14 cellular contexts compared by ENCODE assay signal in genomic region chr3:188003188-188004171, GRCh38.
A peak's percentile ranks its signal among the peaks of the same experiment; 100 is the strongest.
DNase-seq lines count a peak whose midpoint lies in the region; ATAC-seq and TF ChIP-seq lines count a peak whose summit lies in the region.
"Had no signal": no experiment of that assay in that cellular context is flagged by ENCODE, and none has a peak within 500 bp of the region (broad histone marks: within the 10 kb centered on the region; RNA-seq: fewer than 3 reads in every experiment).

No MANE protein-coding gene starts in this region.

- H2BK15ac ChIP-seq in mesendoderm (replicated peaks; ENCODE audit: low read depth) = peak overlapping the region; percentile 39

- H3K27ac Mint-ChIP-seq in CD8-positive, alpha-beta memory T cell = peak overlapping the region in 5 of 8 donors; percentile 3 to 69 (median 57)
- H3K27ac Mint-ChIP-seq: activated T-cell treated with anti-CD3 and anti-CD28 coated beads, Interleukin-2, amount 50 U/mL, for 72 hours; stimulated activated naive CD8-positive, alpha-beta T cell treated with anti-CD3 and anti-CD28 coated beads, Interleukin-15, amount 100 ng/mL, for 72 hours had no signal

- no peak overlapping the region for H3K4ac ChIP-seq in mesendoderm (ENCODE audit: low read depth, low read length)

- intact Hi-C loops in body of pancreas (cut with DNase I) = no loop called here
- intact Hi-C loops in vagina (cut with DNase I) = loop anchor here (1.0 kb wide), 1 partner anchor 39 kb away; no protein-coding TSS in a partner anchor

- H3K4me1 Mint-ChIP-seq in CD8-positive, alpha-beta memory T cell = peaks cover 48 to 50% (median 49%) of the 10 kb centered on the region in 3 donors

- no peak overlapping the region for H4K5ac ChIP-seq in mesendoderm (ENCODE audit: low read length)

- 16 to 25% methylated on average over 9 of the region's 9 CpGs for WGBS in body of pancreas, 2 donors
- WGBS in mesendoderm (ENCODE audit: extremely low coverage, insufficient coverage, low lambda C conversion rate) = no CpG with 5 or more reads among the region's 9 CpGs

- H2BK120ac ChIP-seq in mesendoderm (ENCODE audit: low read depth, low read length) = no peak overlapping the region

- H3K79me2 ChIP-seq in Loucy (ENCODE audit: insufficient read depth, low read length) (no peaks in the 10 kb centered on the region), mesendoderm (ENCODE audit: control insufficient read depth, insufficient read depth, low read length) (no peaks in the 10 kb centered on the region)

- CTCF ChIA-PET in CD8-positive, alpha-beta memory T cell (lab: Charles Lee) = interaction anchor here (1.4 kb wide), 1 partner anchor 28 kb away, joined by 4 read pairs; no protein-coding TSS in a partner anchor

- H4K20me1 ChIP-seq in Loucy (ENCODE audit: insufficient read depth, low read length, poor library complexity, severe bottlenecking) = no peaks in the 10 kb centered on the region
- H4K20me1 ChIP-seq: BLaER1 had no signal

- H3K4me3 ChIP-seq in CD8-positive, alpha-beta memory T cell (ENCODE audit: low read length) = no peak overlapping the region
- no peak overlapping the region for H3K4me3 ChIP-seq in Loucy (ENCODE audit: low read length, poor library complexity, severe bottlenecking)
- no peak overlapping the region for H3K4me3 ChIP-seq in body of pancreas
- no peak overlapping the region for H3K4me3 ChIP-seq in mesendoderm (ENCODE audit: low read length)
- H3K4me3 ChIP-seq in vagina = no peak overlapping the region
- H3K4me3 ChIP-seq: BLaER1, HAP-1 had no signal

- no peaks in the 10 kb centered on the region for H3K79me1 ChIP-seq in mesendoderm (ENCODE audit: low read length)

- DNase-seq in CD8-positive, alpha-beta memory T cell = no peak
- peak; percentile 24 to 68 (median 41) for DNase-seq in body of pancreas
- no peak for DNase-seq in mesendoderm
- no peak for DNase-seq in SIG-M5 (lab: John Stamatoyannopoulos, UW)
- DNase-seq in ACHN = no peak
- no peak for DNase-seq in vagina (ENCODE audit: extremely low spot score in 2 of 2)
- DNase-seq: activated T-cell treated with anti-CD3 and anti-CD28 coated beads, Interleukin-2, amount 50 U/mL, for 72 hours; brain microvascular endothelial cell; OCI-M1; stimulated activated naive CD8-positive, alpha-beta T cell treated with anti-CD3 and anti-CD28 coated beads, Interleukin-15, amount 100 ng/mL, for 72 hours had no signal

- no peak overlapping the region for H2BK5ac ChIP-seq in mesendoderm (ENCODE audit: low read length)

- no peak overlapping the region for H3K4me3 Mint-ChIP-seq in CD8-positive, alpha-beta memory T cell
- H3K4me3 Mint-ChIP-seq: activated T-cell treated with anti-CD3 and anti-CD28 coated beads, Interleukin-2, amount 50 U/mL, for 72 hours; stimulated activated naive CD8-positive, alpha-beta T cell treated with anti-CD3 and anti-CD28 coated beads, Interleukin-15, amount 100 ng/mL, for 72 hours had no signal

- H3K27me3 Mint-ChIP-seq in CD8-positive, alpha-beta memory T cell = no peaks in the 10 kb centered on the region
- H3K27me3 Mint-ChIP-seq: stimulated activated naive CD8-positive, alpha-beta T cell treated with anti-CD3 and anti-CD28 coated beads, Interleukin-15, amount 100 ng/mL, for 72 hours had no signal

- H3K9me3 Mint-ChIP-seq in CD8-positive, alpha-beta memory T cell = no peaks in the 10 kb centered on the region
- H3K9me3 Mint-ChIP-seq: activated T-cell treated with anti-CD3 and anti-CD28 coated beads, Interleukin-2, amount 50 U/mL, for 72 hours had no signal

- H2AK5ac ChIP-seq in mesendoderm (ENCODE audit: low read length) = no peak overlapping the region

- H3K36me3 ChIP-seq in CD8-positive, alpha-beta memory T cell (ENCODE audit: insufficient read depth, low read length) = no peaks in the 10 kb centered on the region
- H3K36me3 ChIP-seq in Loucy (ENCODE audit: insufficient read depth, low read length) = no peaks in the 10 kb centered on the region
- H3K36me3 ChIP-seq in body of pancreas (replicated peaks in 1 of 2; ENCODE audit: insufficient read depth in 1 of 2, low read depth in 2 of 2) = no peaks in the 10 kb centered on the region
- no peaks in the 10 kb centered on the region for H3K36me3 ChIP-seq in mesendoderm (ENCODE audit: control insufficient read depth, insufficient read depth, low read length)
- H3K36me3 ChIP-seq in vagina = no peaks in the 10 kb centered on the region
- H3K36me3 ChIP-seq: BLaER1, brain microvascular endothelial cell, HAP-1 had no signal

- POLR2A ChIA-PET in CD8-positive, alpha-beta memory T cell (lab: Charles Lee) = no interaction called here

- ATAC-seq in body of pancreas (peak; percentile 83), GM18858 (IDR thresholded peaks at IDR 0.05; ENCODE audit: unreplicated experiment) (no peak)
- ATAC-seq: activated T-cell treated with anti-CD3 and anti-CD28 coated beads, Interleukin-2, amount 50 U/mL, for 72 hours; stimulated activated naive CD8-positive, alpha-beta T cell treated with anti-CD3 and anti-CD28 coated beads, Interleukin-15, amount 100 ng/mL, for 72 hours had no signal

- no peak for TF ChIP-seq CTCF in Loucy (conservative IDR thresholded peaks at IDR 0.05; ENCODE audit: low read length)
- TF ChIP-seq CTCF in body of pancreas (IDR thresholded peaks at IDR 0.05) = peak in 1 of 7 experiments; percentile 7
- no peak for TF ChIP-seq CTCF in vagina (IDR thresholded peaks at IDR 0.05)

- H3K27me3 ChIP-seq in CD8-positive, alpha-beta memory T cell (ENCODE audit: insufficient read depth, low read length, poor library complexity, severe bottlenecking) = no peaks in the 10 kb centered on the region
- H3K27me3 ChIP-seq in Loucy (ENCODE audit: insufficient read depth, low read length, poor library complexity, severe bottlenecking) = no peaks in the 10 kb centered on the region
- H3K27me3 ChIP-seq in body of pancreas = no peaks in the 10 kb centered on the region
- H3K27me3 ChIP-seq in mesendoderm (ENCODE audit: insufficient read depth, low read length, poor library complexity) = no peaks in the 10 kb centered on the region
- no peaks in the 10 kb centered on the region for H3K27me3 ChIP-seq in vagina
- H3K27me3 ChIP-seq: BLaER1, brain microvascular endothelial cell had no signal

- H3K18ac ChIP-seq in mesendoderm (ENCODE audit: low read length) = no peak overlapping the region

- peak overlapping the region; percentile 41 for H3K9ac ChIP-seq in Loucy (ENCODE audit: low read depth, low read length, poor library complexity, severe bottlenecking)
- H3K9ac ChIP-seq in mesendoderm (ENCODE audit: low read length) = no peak overlapping the region
- H3K9ac ChIP-seq: BLaER1 had no signal

- no peak overlapping the region for H3K4me2 ChIP-seq in Loucy (ENCODE audit: low read depth, low read length, poor library complexity, severe bottlenecking)
- H3K4me2 ChIP-seq in mesendoderm (ENCODE audit: low read length) = no peak overlapping the region
- H3K4me2 ChIP-seq: BLaER1 had no signal

- no peaks in the 10 kb centered on the region for H3K36me3 Mint-ChIP-seq in CD8-positive, alpha-beta memory T cell

- no peak overlapping the region for H3K56ac ChIP-seq in mesendoderm (ENCODE audit: low read length)

- no peaks in the 10 kb centered on the region for H3K9me3 ChIP-seq in CD8-positive, alpha-beta memory T cell (ENCODE audit: low read length)
- no peaks in the 10 kb centered on the region for H3K9me3 ChIP-seq in Loucy (ENCODE audit: insufficient read depth, low read depth, low read length)
- no peaks in the 10 kb centered on the region for H3K9me3 ChIP-seq in body of pancreas
- no peaks in the 10 kb centered on the region for H3K9me3 ChIP-seq in vagina
- H3K9me3 ChIP-seq: BLaER1, HAP-1 had no signal

- no peak for TF ChIP-seq POLR2A in body of pancreas (IDR thresholded peaks at IDR 0.05)
- TF ChIP-seq POLR2A in vagina (IDR thresholded peaks at IDR 0.05) = no peak

- in situ Hi-C loops in ACHN (cut with HindIII; ENCODE audit: low pct_ligation_motif_present, low pct_unique_long_range_greater_than_20kb, low sequenced_read_pairs) = no loop called here

- H2AFZ ChIP-seq in Loucy (ENCODE audit: low read length) = peak overlapping the region; percentile 70

- peaks cover 40% of the 10 kb centered on the region for H3K4me1 ChIP-seq in CD8-positive, alpha-beta memory T cell (ENCODE audit: insufficient read depth, low read length)
- H3K4me1 ChIP-seq in Loucy (ENCODE audit: insufficient read depth, low read length, poor library complexity, severe bottlenecking) (peaks cover 75% of the 10 kb centered on the region), body of pancreas (peaks cover 42% of the 10 kb centered on the region), mesendoderm (ENCODE audit: control insufficient read depth, low read depth, low read length) (no peaks in the 10 kb centered on the region), vagina (no peaks in the 10 kb centered on the region)

- H3K27ac ChIP-seq in CD8-positive, alpha-beta memory T cell (ENCODE audit: low read depth, low read length) = no peak overlapping the region
- H3K27ac ChIP-seq in body of pancreas (peak overlapping the region; percentile 20 to 72 (median 44)), mesendoderm (ENCODE audit: low read depth, low read length) (no peak overlapping the region), vagina (no peak overlapping the region)
- H3K27ac ChIP-seq: BLaER1, brain microvascular endothelial cell had no signal

- H3F3A ChIP-seq in Loucy (ENCODE audit: low read depth) = peaks cover 4% of the 10 kb centered on the region; the same call in 1 of the 2 replicates

- H4K8ac ChIP-seq in mesendoderm (ENCODE audit: low read depth, low read length) = no peak overlapping the region

- no peak overlapping the region for H3K23ac ChIP-seq in mesendoderm (ENCODE audit: low read length)

- no peaks in the 10 kb centered on the region for H3K9me2 ChIP-seq in Loucy (replicated peaks; ENCODE audit: low read depth, low read length)

Comparison
In these comparisons a context has a peak if more than half of its experiments do, and no peak if none do; other contexts are left out.
1. DNase-seq: peak in body of pancreas (4 of 4); none in CD8-positive, alpha-beta memory T cell (0 of 5), mesendoderm (single experiment), SIG-M5 (single experiment), ACHN (single experiment) and vagina (0 of 2).
2. H3K27ac ChIP-seq: peak in body of pancreas (4 of 4); none in CD8-positive, alpha-beta memory T cell (single experiment), mesendoderm (single experiment) and vagina (single experiment).